In the genomic region with DNA sequence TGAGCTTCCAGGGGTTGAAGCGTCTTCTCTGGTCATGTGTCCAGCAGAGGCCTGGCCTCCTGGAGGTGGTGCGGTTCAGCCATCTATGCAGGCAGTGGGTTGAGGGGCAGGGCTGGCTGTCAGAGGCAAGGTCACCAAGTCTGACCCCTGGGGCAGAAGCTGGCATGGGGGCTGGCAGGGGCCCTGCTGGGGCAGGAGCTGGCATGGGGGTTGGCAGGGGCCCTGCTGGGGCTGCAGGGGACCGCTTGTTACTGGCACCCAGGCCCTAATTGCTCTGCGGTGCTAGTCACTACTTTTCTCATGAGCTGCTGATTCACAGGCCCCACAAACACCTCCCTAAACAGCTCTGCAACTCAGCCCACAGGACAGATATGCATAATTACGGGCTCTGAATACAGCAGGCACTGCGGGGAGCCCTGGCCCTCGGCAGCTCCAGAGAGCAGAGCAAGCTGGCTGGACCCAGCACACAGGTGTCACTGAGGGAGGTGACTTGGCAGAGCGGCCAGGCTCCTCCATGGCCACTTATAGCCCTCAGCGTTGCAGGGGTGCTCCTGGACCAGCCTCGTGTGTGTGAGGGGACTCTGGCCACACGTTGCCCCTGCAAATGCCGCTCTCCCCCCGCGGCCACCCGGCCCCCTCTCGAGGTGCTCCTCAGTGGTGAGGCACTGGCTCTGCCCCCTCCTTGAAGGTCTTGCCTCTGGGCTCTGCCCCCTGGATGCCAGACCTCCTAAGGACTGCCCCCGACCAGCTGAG, we compare ENCODE assay signal across 1 cellular context.
TF ChIP-seq lines count a peak whose summit lies in the region.

No MANE protein-coding gene starts in this region.

TF ChIP-seq in GM23338, 12 proteins besides CTCF, POLR2A, EP300 and RAD21 (continued from another document):
- TF ChIP-seq ZNF114 (CRISPR knock-in tag; IDR thresholded peaks at IDR 0.05) (no peak), EZH2 (IDR thresholded peaks at IDR 0.05; ENCODE audit: low read depth, unreplicated experiment) (no peak)
